Comparison of ENCODE assay signal across 15 cellular contexts in the genomic region with DNA sequence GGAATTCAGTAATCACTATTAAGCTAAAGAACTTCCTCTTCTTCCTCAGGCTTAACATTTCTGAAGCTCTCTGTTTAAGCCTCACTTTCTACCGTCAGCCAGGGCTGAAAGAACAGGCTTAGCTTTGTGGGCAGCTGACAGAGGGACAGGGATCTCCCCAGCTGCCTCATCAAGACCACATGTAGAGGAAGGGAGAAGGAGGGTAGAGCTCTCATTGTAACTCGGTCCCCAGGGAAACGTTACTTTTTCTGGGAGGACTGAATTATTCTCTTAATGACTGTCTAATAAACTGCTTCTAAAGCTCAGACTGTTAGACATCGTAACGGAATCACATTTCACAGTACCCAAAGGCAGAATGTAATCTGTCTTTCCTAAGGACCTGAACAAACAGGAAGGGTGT.
DNase-seq lines count a peak whose midpoint lies in the region; ATAC-seq, FAIRE-seq and TF ChIP-seq lines count a peak whose summit lies in the region.
"Had no signal": no experiment of that assay in that cellular context is flagged by ENCODE, and none has a peak within 500 bp of the region (broad histone marks: within the 10 kb centered on the region; RNA-seq: fewer than 3 reads in every experiment).

No MANE protein-coding gene starts in this region.

- peaks cover 10% of the 10 kb centered on the region for H3K4me1 Mint-ChIP-seq in chondrocyte (ENCODE audit: low read depth)
- H3K4me1 Mint-ChIP-seq: natural killer cell had no signal

- H3K27me3 ChIP-seq in lower lobe of right lung (ENCODE audit: low read depth) = no peaks in the 10 kb centered on the region

- no peak overlapping the region for H3K27ac ChIP-seq in lower lobe of right lung

- no peaks in the 10 kb centered on the region for H3K9me3 Mint-ChIP-seq in chondrocyte (ENCODE audit: low read depth)
- H3K9me3 Mint-ChIP-seq: natural killer cell had no signal

- in situ Hi-C loops in G401 (cut with HindIII; ENCODE audit: low sequenced_read_pairs) = no loop called here

- no peaks in the 10 kb centered on the region for H3K27me3 Mint-ChIP-seq in chondrocyte (ENCODE audit: low read depth)

- no peak overlapping the region for H3K27ac Mint-ChIP-seq in chondrocyte (ENCODE audit: unreplicated experiment)
- H3K27ac Mint-ChIP-seq: natural killer cell had no signal

- intact Hi-C loops in lower lobe of right lung (cut with DNase I) = no loop called here

- no peak overlapping the region for H3K4me3 ChIP-seq in lower lobe of right lung

- H3K36me3 ChIP-seq in lower lobe of right lung = no peaks in the 10 kb centered on the region

- no peaks in the 10 kb centered on the region for H3K36me3 Mint-ChIP-seq in chondrocyte (ENCODE audit: low read depth)
- H3K36me3 Mint-ChIP-seq: natural killer cell had no signal

- H3K9me3 ChIP-seq in lower lobe of right lung = no peaks in the 10 kb centered on the region

- TF ChIP-seq CTCF in chondrocyte (IDR thresholded peaks at IDR 0.05) (no peak), lower lobe of right lung (IDR thresholded peaks at IDR 0.05) (no peak), D721Med (IDR thresholded peaks at IDR 0.05; ENCODE audit: insufficient read depth, missing control alignments) (no peak)

- peak; percentile 48 for ATAC-seq in GM19463 (IDR thresholded peaks at IDR 0.05; ENCODE audit: unreplicated experiment)
- peak; percentile 69 for ATAC-seq in HG03095 (IDR thresholded peaks at IDR 0.05; ENCODE audit: unreplicated experiment)
- no peak for ATAC-seq in lower lobe of right lung
- ATAC-seq: natural killer cell had no signal

- H3K4me1 ChIP-seq in lower lobe of right lung = no peaks in the 10 kb centered on the region

- peak in 36 of 58 donors; percentile 7 to 86 (median 28) for DNase-seq in anterior cingulate cortex (lab: John Stamatoyannopoulos, UW)
- peak; percentile 98 for DNase-seq in pons (ENCODE audit: low spot score)
- DNase-seq in G401 (ENCODE audit: low spot score) = no peak
- DNase-seq in chondrocyte (ENCODE audit: low spot score) = no peak
- no peak for DNase-seq in lower lobe of right lung
- DNase-seq in D721Med (ENCODE audit: insufficient read length, low spot score) = no peak
- DNase-seq: activated T-cell treated with anti-CD3 and anti-CD28 coated beads for 4 hours, DMS 273 treated with DMSO at 0.1 percent for 48 hours, glutamatergic neuron, natural killer cell, NCI-H226, T-helper 1 cell had no signal

- FAIRE-seq in D721Med (lab: Jason Lieb, UNC) = no peak
- FAIRE-seq: colon had no signal

- no peak overlapping the region for H3K4me3 Mint-ChIP-seq in chondrocyte (ENCODE audit: unreplicated experiment)
- H3K4me3 Mint-ChIP-seq: natural killer cell had no signal

Comparison
In these comparisons a context has a peak if more than half of its experiments do, and no peak if none do; other contexts are left out.
1. ATAC-seq: peak in GM19463 (single experiment) and HG03095 (single experiment); none in lower lobe of right lung (0 of 2).
2. DNase-seq: peak in anterior cingulate cortex (36 of 58) and pons (single experiment); none in G401 (single experiment), chondrocyte (single experiment), lower lobe of right lung (single experiment) and D721Med (single experiment).